In genomic region chr17:38676706-38677504, GRCh38 we compare ENCODE assay signal across 8 cellular contexts. TPM values are rescaled to one million over a fixed set of nuclear protein-coding genes. Genes with fewer than 3 reads are reported as not detected.
A peak's percentile ranks its signal among the peaks of the same experiment; 100 is the strongest.
DNase-seq lines count a peak whose midpoint lies in the region; ATAC-seq and TF ChIP-seq lines count a peak whose summit lies in the region.

No MANE protein-coding gene starts in this region.

- H3K4me3 Mint-ChIP-seq in activated CD8-positive, alpha-beta T cell treated with anti-CD3 and anti-CD28 coated beads for 36 hours, result no peak overlapping the region

- no peak overlapping the region for H3K23ac ChIP-seq in mesenchymal stem cell (ENCODE audit: low read length in 2 of 2)

- POLR2A ChIA-PET in activated CD8-positive, alpha-beta T cell treated with anti-CD3 and anti-CD28 coated beads for 36 hours (lab: Charles Lee), result interaction anchor here (0.8 to 9.3 kb wide), 9 partner anchors 10 to 74 kb away, joined by 3 to 112 read pairs (median 8); partner anchors contain the start of genes CISD3 and MLLT6

- intact Hi-C loops in activated CD8-positive, alpha-beta T cell treated with anti-CD3 and anti-CD28 coated beads for 36 hours (cut with micrococcal nuclease), result loop anchor here (2.0 to 5.0 kb wide), 3 partner anchors 24 to 52 kb away; no protein-coding TSS in a partner anchor

- H3K27ac Mint-ChIP-seq in activated CD8-positive, alpha-beta T cell treated with anti-CD3 and anti-CD28 coated beads for 36 hours, result peak overlapping the region; percentile 75

- H3K4ac ChIP-seq in mesenchymal stem cell (ENCODE audit: low read depth in 1 of 2, low read length in 2 of 2), result no peak overlapping the region

- H3K36me3 ChIP-seq in mesenchymal stem cell (ENCODE audit: control insufficient read depth in 1 of 2, insufficient read depth in 2 of 2, low read depth in 1 of 2, low read length in 2 of 2), result no peaks in the 10 kb centered on the region

- no peaks in the 10 kb centered on the region for H3K9me3 ChIP-seq in mesenchymal stem cell (ENCODE audit: control insufficient read depth, low read length)

- peak overlapping the region in 1 of 2 experiments; percentile 6 for H3K18ac ChIP-seq in mesenchymal stem cell (ENCODE audit: low read depth in 1 of 2, low read length in 2 of 2)

- H3K36me3 Mint-ChIP-seq in activated CD8-positive, alpha-beta T cell treated with anti-CD3 and anti-CD28 coated beads for 36 hours (ENCODE audit: low read depth), result peaks cover 12% of the 10 kb centered on the region

- H2AK5ac ChIP-seq in mesenchymal stem cell (ENCODE audit: low read length, severe bottlenecking), result no peak overlapping the region

- WGBS in mesenchymal stem cell, result 16% methylated on average over 8 of the region's 9 CpGs

- no peak overlapping the region for H2BK12ac ChIP-seq in mesenchymal stem cell (ENCODE audit: low read length in 2 of 2)

- peaks cover 27 to 31% of the 10 kb centered on the region in 2 experiments for H3K27me3 ChIP-seq in mesenchymal stem cell (ENCODE audit: control insufficient read depth in 1 of 2, insufficient read depth in 1 of 2, low read length in 2 of 2)

- H2BK120ac ChIP-seq in mesenchymal stem cell (ENCODE audit: low read depth, low read length), result no peak overlapping the region

- no peak overlapping the region for H4K8ac ChIP-seq in mesenchymal stem cell (ENCODE audit: low read length)

- H3K4me1 ChIP-seq in mesenchymal stem cell (ENCODE audit: control insufficient read depth, insufficient read depth, low read depth, low read length), result peaks cover 18% of the 10 kb centered on the region

- no peaks in the 10 kb centered on the region for H3K9me3 Mint-ChIP-seq in activated CD8-positive, alpha-beta T cell treated with anti-CD3 and anti-CD28 coated beads for 36 hours

- peak overlapping the region in 1 of 2 experiments; percentile 51 for H3K4me3 ChIP-seq in mesenchymal stem cell (ENCODE audit: insufficient read depth in 1 of 2, low read depth in 1 of 2, low read length in 2 of 2)

- peak; percentile 89 for DNase-seq in DMS53 (lab: John Stamatoyannopoulos, UW)
- DNase-seq in HPDE6-E6E7 (ENCODE audit: extremely low spot score), result peak; percentile 84
- DNase-seq in NCI-H82 treated with DMSO at 0.1 percent for 48 hours (lab: John Stamatoyannopoulos, UW; ENCODE audit: unreplicated experiment), result peak; percentile 63
- peak; percentile 92 for DNase-seq in activated CD8-positive, alpha-beta T cell treated with anti-CD3 and anti-CD28 coated beads for 36 hours
- peak; percentile 92 for DNase-seq in ecto neural progenitor cell (ENCODE audit: low spot score)
- peak; percentile 81 for DNase-seq in mesenchymal stem cell
- peak; percentile 55 for DNase-seq in stimulated activated CD8-positive, alpha-beta memory T cell treated with anti-CD3 and anti-CD28 coated beads, Interleukin-12 subunit alpha, Interleukin-12 subunit beta, amount 100 ng/mL, for 24 hours (ENCODE audit: extremely low read depth)

- H2BK15ac ChIP-seq in mesenchymal stem cell (ENCODE audit: low read depth, poor library complexity, severe bottlenecking), result no peak overlapping the region

- no peaks in the 10 kb centered on the region for H3K79me1 ChIP-seq in mesenchymal stem cell (replicated peaks; ENCODE audit: low read length, poor library complexity, severe bottlenecking)

- peaks cover 4% of the 10 kb centered on the region for H3K27me3 Mint-ChIP-seq in activated CD8-positive, alpha-beta T cell treated with anti-CD3 and anti-CD28 coated beads for 36 hours

- no peak overlapping the region for H3K27ac ChIP-seq in mesenchymal stem cell (ENCODE audit: low read length, poor library complexity, severe bottlenecking)

- CTCF ChIA-PET in activated CD8-positive, alpha-beta T cell treated with anti-CD3 and anti-CD28 coated beads for 36 hours (lab: Charles Lee), result interaction anchor here (0.6 to 12.2 kb wide), 20 partner anchors 9 to 119 kb away, joined by 3 to 160 read pairs (median 12); partner anchors contain the start of genes CISD3 and MLLT6

- H2BK5ac ChIP-seq in mesenchymal stem cell (ENCODE audit: low read depth, low read length, poor library complexity, severe bottlenecking), result no peak overlapping the region

- peak overlapping the region; percentile 60 for H3K9ac ChIP-seq in mesenchymal stem cell (ENCODE audit: low read length)

- peak overlapping the region; percentile 58 for H2AFZ ChIP-seq in mesenchymal stem cell (ENCODE audit: low read depth, low read length)

- peak; percentile 99 for TF ChIP-seq CTCF in activated CD8-positive, alpha-beta T cell treated with anti-CD3 and anti-CD28 coated beads for 36 hours (IDR thresholded peaks at IDR 0.05)

- peak; percentile 63 for ATAC-seq in activated CD8-positive, alpha-beta T cell treated with anti-CD3 and anti-CD28 coated beads for 36 hours
- ATAC-seq in GM19324 (IDR thresholded peaks at IDR 0.05; ENCODE audit: low FRiP score, unreplicated experiment), result no peak

- H3K4me2 ChIP-seq in mesenchymal stem cell (ENCODE audit: low read length, poor library complexity, severe bottlenecking), result no peak overlapping the region

- peaks cover 34% of the 10 kb centered on the region for H3K4me1 Mint-ChIP-seq in activated CD8-positive, alpha-beta T cell treated with anti-CD3 and anti-CD28 coated beads for 36 hours (ENCODE audit: low read depth)

- H3K14ac ChIP-seq in mesenchymal stem cell (ENCODE audit: low read length in 2 of 2), result no peak overlapping the region

- no peak overlapping the region for H4K91ac ChIP-seq in mesenchymal stem cell (ENCODE audit: low read length)

RNA-seq across cellular contexts. Expression of gene EPOP, which starts 2.1 kb away (rescaled TPM):
- 10 to 100 TPM; 31.8 to 32.2 TPM for total RNA-seq in activated CD8-positive, alpha-beta T cell treated with anti-CD3 and anti-CD28 coated beads for 36 hours
- polyA plus RNA-seq in mesenchymal stem cell (2013, experiment 1 of 2), result 0.47 TPM
- polyA plus RNA-seq in mesenchymal stem cell (2013, experiment 2 of 2), result 0.48 TPM

RNA-seq across cellular contexts. Expression of gene MLLT6, which starts 28.2 kb away (rescaled TPM):
- total RNA-seq in activated CD8-positive, alpha-beta T cell treated with anti-CD3 and anti-CD28 coated beads for 36 hours, result 100 to 1,000 TPM; 145 to 148 TPM
- 12.6 TPM for polyA plus RNA-seq in mesenchymal stem cell (2013, experiment 1 of 2)
- polyA plus RNA-seq in mesenchymal stem cell (2013, experiment 2 of 2), result 11.8 TPM

RNA-seq across cellular contexts. Expression of gene CISD3, which starts 53.2 kb away (rescaled TPM):
- 10 to 100 TPM; 43.2 to 44.2 TPM for total RNA-seq in activated CD8-positive, alpha-beta T cell treated with anti-CD3 and anti-CD28 coated beads for 36 hours
- polyA plus RNA-seq in mesenchymal stem cell (2013, experiment 1 of 2), result 18.8 TPM
- polyA plus RNA-seq in mesenchymal stem cell (2013, experiment 2 of 2), result 19.6 TPM
